Comparison of ENCODE assay signal across 1 cellular context in the genomic region with DNA sequence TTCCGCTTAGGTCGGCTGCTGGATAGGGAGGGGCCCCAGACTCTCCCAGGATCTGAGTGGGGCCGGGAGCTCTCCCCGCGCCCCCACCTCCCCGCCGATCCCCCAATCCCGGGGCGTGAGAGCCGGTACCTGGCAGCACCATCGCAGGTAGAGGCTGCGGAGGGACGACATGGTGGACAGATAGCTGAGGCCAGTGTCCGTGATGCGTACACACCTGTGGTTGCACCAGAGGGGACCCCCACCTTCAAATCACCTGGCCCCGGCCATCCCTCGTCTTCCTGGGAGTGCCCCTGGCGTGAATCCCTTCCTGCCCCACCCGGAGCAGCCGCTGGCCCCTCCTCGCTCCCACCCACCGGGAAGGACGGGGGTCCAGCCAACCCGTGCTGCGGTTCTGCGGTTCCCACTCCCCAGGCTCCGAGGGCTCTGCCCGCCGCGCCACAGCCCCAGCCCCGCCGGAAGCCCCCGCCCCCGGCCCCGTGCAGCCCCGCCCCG.
TF ChIP-seq lines count a peak whose summit lies in the region.

No MANE protein-coding gene starts in this region.

TF ChIP-seq in GM23338, 12 proteins besides CTCF, POLR2A, EP300 and RAD21:
- TF ChIP-seq EZH2phosphoT487 (IDR thresholded peaks at IDR 0.05; ENCODE audit: unreplicated experiment) (no peak), STAT1 (IDR thresholded peaks at IDR 0.05; ENCODE audit: unreplicated experiment) (no peak), EZH2 (IDR thresholded peaks at IDR 0.05; ENCODE audit: low read depth, unreplicated experiment) (no peak), ZNF114 (CRISPR knock-in tag; IDR thresholded peaks at IDR 0.05) (no peak)
- TF ChIP-seq, protein P1, sequence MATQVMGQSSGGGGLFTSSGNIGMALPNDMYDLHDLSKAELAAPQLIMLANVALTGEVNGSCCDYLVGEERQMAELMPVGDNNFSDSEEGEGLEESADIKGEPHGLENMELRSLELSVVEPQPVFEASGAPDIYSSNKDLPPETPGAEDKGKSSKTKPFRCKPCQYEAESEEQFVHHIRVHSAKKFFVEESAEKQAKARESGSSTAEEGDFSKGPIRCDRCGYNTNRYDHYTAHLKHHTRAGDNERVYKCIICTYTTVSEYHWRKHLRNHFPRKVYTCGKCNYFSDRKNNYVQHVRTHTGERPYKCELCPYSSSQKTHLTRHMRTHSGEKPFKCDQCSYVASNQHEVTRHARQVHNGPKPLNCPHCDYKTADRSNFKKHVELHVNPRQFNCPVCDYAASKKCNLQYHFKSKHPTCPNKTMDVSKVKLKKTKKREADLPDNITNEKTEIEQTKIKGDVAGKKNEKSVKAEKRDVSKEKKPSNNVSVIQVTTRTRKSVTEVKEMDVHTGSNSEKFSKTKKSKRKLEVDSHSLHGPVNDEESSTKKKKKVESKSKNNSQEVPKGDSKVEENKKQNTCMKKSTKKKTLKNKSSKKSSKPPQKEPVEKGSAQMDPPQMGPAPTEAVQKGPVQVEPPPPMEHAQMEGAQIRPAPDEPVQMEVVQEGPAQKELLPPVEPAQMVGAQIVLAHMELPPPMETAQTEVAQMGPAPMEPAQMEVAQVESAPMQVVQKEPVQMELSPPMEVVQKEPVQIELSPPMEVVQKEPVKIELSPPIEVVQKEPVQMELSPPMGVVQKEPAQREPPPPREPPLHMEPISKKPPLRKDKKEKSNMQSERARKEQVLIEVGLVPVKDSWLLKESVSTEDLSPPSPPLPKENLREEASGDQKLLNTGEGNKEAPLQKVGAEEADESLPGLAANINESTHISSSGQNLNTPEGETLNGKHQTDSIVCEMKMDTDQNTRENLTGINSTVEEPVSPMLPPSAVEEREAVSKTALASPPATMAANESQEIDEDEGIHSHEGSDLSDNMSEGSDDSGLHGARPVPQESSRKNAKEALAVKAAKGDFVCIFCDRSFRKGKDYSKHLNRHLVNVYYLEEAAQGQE (IDR thresholded peaks at IDR 0.05; ENCODE audit: unreplicated experiment) = no peak
- TF ChIP-seq, protein P2, sequence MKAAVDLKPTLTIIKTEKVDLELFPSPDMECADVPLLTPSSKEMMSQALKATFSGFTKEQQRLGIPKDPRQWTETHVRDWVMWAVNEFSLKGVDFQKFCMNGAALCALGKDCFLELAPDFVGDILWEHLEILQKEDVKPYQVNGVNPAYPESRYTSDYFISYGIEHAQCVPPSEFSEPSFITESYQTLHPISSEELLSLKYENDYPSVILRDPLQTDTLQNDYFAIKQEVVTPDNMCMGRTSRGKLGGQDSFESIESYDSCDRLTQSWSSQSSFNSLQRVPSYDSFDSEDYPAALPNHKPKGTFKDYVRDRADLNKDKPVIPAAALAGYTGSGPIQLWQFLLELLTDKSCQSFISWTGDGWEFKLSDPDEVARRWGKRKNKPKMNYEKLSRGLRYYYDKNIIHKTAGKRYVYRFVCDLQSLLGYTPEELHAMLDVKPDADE (IDR thresholded peaks at IDR 0.05) = no peak
- TF ChIP-seq, protein P3, sequence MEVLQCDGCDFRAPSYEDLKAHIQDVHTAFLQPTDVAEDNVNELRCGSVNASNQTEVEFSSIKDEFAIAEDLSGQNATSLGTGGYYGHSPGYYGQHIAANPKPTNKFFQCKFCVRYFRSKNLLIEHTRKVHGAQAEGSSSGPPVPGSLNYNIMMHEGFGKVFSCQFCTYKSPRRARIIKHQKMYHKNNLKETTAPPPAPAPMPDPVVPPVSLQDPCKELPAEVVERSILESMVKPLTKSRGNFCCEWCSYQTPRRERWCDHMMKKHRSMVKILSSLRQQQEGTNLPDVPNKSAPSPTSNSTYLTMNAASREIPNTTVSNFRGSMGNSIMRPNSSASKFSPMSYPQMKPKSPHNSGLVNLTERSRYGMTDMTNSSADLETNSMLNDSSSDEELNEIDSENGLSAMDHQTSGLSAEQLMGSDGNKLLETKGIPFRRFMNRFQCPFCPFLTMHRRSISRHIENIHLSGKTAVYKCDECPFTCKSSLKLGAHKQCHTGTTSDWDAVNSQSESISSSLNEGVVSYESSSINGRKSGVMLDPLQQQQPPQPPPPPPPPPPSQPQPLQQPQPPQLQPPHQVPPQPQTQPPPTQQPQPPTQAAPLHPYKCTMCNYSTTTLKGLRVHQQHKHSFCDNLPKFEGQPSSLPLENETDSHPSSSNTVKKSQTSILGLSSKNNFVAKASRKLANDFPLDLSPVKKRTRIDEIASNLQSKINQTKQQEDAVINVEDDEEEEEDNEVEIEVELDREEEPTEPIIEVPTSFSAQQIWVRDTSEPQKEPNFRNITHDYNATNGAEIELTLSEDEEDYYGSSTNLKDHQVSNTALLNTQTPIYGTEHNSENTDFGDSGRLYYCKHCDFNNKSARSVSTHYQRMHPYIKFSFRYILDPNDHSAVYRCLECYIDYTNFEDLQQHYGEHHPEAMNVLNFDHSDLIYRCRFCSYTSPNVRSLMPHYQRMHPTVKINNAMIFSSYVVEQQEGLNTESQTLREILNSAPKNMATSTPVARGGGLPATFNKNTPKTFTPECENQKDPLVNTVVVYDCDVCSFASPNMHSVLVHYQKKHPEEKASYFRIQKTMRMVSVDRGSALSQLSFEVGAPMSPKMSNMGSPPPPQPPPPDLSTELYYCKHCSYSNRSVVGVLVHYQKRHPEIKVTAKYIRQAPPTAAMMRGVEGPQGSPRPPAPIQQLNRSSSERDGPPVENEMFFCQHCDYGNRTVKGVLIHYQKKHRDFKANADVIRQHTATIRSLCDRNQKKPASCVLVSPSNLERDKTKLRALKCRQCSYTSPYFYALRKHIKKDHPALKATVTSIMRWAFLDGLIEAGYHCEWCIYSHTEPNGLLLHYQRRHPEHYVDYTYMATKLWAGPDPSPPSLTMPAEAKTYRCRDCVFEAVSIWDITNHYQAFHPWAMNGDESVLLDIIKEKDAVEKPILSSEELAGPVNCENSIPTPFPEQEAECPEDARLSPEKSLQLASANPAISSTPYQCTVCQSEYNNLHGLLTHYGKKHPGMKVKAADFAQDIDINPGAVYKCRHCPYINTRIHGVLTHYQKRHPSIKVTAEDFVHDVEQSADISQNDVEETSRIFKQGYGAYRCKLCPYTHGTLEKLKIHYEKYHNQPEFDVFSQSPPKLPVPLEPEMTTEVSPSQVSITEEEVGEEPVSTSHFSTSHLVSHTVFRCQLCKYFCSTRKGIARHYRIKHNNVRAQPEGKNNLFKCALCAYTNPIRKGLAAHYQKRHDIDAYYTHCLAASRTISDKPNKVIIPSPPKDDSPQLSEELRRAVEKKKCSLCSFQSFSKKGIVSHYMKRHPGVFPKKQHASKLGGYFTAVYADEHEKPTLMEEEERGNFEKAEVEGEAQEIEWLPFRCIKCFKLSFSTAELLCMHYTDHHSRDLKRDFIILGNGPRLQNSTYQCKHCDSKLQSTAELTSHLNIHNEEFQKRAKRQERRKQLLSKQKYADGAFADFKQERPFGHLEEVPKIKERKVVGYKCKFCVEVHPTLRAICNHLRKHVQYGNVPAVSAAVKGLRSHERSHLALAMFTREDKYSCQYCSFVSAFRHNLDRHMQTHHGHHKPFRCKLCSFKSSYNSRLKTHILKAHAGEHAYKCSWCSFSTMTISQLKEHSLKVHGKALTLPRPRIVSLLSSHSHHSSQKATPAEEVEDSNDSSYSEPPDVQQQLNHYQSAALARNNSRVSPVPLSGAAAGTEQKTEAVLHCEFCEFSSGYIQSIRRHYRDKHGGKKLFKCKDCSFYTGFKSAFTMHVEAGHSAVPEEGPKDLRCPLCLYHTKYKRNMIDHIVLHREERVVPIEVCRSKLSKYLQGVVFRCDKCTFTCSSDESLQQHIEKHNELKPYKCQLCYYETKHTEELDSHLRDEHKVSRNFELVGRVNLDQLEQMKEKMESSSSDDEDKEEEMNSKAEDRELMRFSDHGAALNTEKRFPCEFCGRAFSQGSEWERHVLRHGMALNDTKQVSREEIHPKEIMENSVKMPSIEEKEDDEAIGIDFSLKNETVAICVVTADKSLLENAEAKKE (CRISPR knock-in tag; IDR thresholded peaks at IDR 0.05) = no peak
